In genomic region chr10:129517680-129518057, GRCh38 we compare ENCODE assay signal across 16 cellular contexts.
"Had no signal": no experiment of that assay in that cellular context is flagged by ENCODE, and none has a peak within 500 bp of the region (broad histone marks: within the 10 kb centered on the region; RNA-seq: fewer than 3 reads in every experiment).

No MANE protein-coding gene starts in this region.

- H3K9me3 ChIP-seq: breast epithelium, gastrocnemius medialis, heart left ventricle, lower lobe of right lung, neutrophil, thyroid gland had no signal

- H3K27ac Mint-ChIP-seq: activated CD8-positive, alpha-beta T cell treated with anti-CD3 and anti-CD28 coated beads for 36 hours; activated T-helper 1 cell treated with anti-CD3 and anti-CD28 coated beads, Interleukin-12 subunit alpha, Interleukin-12 subunit beta, Interleukin-2, Interleukin-4 antibody, amounts not matched to agents 30 ng/mL and 10 ng/mL and 1 ng/mL, durations not matched to agents 14 hours and 24 hours and 36 hours; T-helper 1 cell treated with Interleukin-12 subunit alpha and Interleukin-12 subunit beta and Interleukin-4 antibody, amounts not matched to agents 30 μg/mL and 1 μg/mL, for 36 hours had no signal

- H3K4me3 ChIP-seq: breast epithelium, gastrocnemius medialis, heart left ventricle, lower lobe of right lung, thyroid gland had no signal

- DNase-seq: activated CD4-positive, alpha-beta T cell treated with anti-CD3 and anti-CD28 coated beads for 48 hours; activated CD8-positive, alpha-beta T cell treated with anti-CD3 and anti-CD28 coated beads for 36 hours; activated naive CD4-positive, alpha-beta T cell; dermis blood vessel endothelial cell; gastrocnemius medialis; heart left ventricle; left colon; lower lobe of right lung; midbrain; stimulated activated CD4-positive, alpha-beta T cell treated with anti-CD3 and anti-CD28 coated beads, Interleukin-15, amount 100 ng/mL, for 24 hours; stimulated activated CD4-positive, alpha-beta T cell treated with anti-CD3 and anti-CD28 coated beads, Interleukin-4, amount 100 ng/mL, for 1 hour; thyroid gland had no signal

- H3K36me3 ChIP-seq: breast epithelium, gastrocnemius medialis, heart left ventricle, lower lobe of right lung, neutrophil, thyroid gland had no signal

- H3K4me3 Mint-ChIP-seq: activated CD8-positive, alpha-beta T cell treated with anti-CD3 and anti-CD28 coated beads for 36 hours; activated T-helper 1 cell treated with anti-CD3 and anti-CD28 coated beads, Interleukin-12 subunit alpha, Interleukin-12 subunit beta, Interleukin-2, Interleukin-4 antibody, amounts not matched to agents 30 ng/mL and 10 ng/mL and 1 ng/mL, durations not matched to agents 14 hours and 24 hours and 36 hours; T-helper 1 cell treated with Interleukin-12 subunit alpha and Interleukin-12 subunit beta and Interleukin-4 antibody, amounts not matched to agents 30 μg/mL and 1 μg/mL, for 36 hours had no signal

- H3K9me3 Mint-ChIP-seq: T-helper 1 cell treated with Interleukin-12 subunit alpha and Interleukin-12 subunit beta and Interleukin-4 antibody, amounts not matched to agents 30 μg/mL and 1 μg/mL, for 36 hours had no signal

- ATAC-seq: activated CD8-positive, alpha-beta T cell treated with anti-CD3 and anti-CD28 coated beads for 36 hours; gastrocnemius medialis; left colon had no signal

- H3K27me3 ChIP-seq: breast epithelium, gastrocnemius medialis, heart left ventricle, neutrophil, thyroid gland had no signal

- H3K27ac ChIP-seq: breast epithelium, gastrocnemius medialis, heart left ventricle, lower lobe of right lung, neutrophil, thyroid gland had no signal

- H3K4me1 ChIP-seq: breast epithelium, gastrocnemius medialis, lower lobe of right lung, thyroid gland had no signal

- H3K27me3 Mint-ChIP-seq: activated CD8-positive, alpha-beta T cell treated with anti-CD3 and anti-CD28 coated beads for 36 hours had no signal
